Comparison of ENCODE assay signal across 33 cellular contexts in the genomic region with DNA sequence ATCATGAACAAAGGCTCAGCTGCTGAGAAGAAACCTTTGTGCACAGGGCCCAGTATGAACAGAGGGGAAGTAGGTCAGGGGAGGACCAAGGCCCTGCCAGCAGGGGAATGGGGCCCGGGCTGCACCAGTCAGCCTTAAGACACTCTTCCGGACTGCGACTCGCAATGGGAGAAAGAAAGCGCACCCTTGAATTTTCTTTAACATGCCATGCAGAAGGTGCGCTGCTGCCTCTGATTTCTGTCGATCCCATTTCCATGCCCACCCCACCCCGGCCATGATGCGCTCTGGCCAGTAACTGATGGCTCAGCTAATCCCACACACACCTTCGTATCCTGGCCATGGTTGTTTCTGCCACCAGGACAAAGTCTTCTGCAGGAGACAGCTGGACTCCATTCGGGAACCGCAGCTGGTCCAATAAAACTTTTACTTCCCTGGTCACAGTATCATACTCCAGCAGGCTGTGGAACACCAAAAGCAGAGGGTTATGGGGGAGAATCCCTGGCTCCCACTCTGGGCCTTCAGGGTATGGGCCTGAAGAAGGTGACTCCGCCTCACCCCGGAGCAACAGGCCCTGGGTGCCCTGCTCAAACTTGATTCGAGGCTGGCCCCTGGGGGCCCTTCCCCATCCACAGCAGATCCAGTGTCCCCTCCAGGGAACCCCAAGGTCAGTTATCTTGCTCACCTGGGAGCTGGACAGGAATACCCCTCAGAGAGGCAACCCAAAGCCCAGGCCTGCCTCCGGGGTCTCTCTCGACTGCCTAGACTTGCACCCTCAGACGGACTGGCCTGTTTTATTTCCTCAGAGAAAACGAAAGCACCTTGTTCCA. TPM values are rescaled to one million over a fixed set of nuclear protein-coding genes. Genes with fewer than 3 reads are reported as not detected.
DNase-seq lines count a peak whose midpoint lies in the region; ATAC-seq and TF ChIP-seq lines count a peak whose summit lies in the region.
"Had no signal": no experiment of that assay in that cellular context is flagged by ENCODE, and none has a peak within 500 bp of the region (broad histone marks: within the 10 kb centered on the region; RNA-seq: fewer than 3 reads in every experiment).

No MANE protein-coding gene starts in this region.

- peaks cover 0 to 70% (median 0%) of the 10 kb centered on the region in 3 donors for H3K36me3 ChIP-seq in Peyer's patch

- ATAC-seq in activated CD8-positive, alpha-beta T cell treated with anti-CD3 and anti-CD28 coated beads, Interleukin-2, amount 10 ng/mL, durations not matched to agents 7 days and 5 days, result no peak
- ATAC-seq in activated CD8-positive, alpha-beta T cell treated with anti-CD3 and anti-CD28 coated beads for 36 hours, result no peak
- no peak for ATAC-seq in naive thymus-derived CD8-positive, alpha-beta T cell
- no peak for ATAC-seq in GM21786 (IDR thresholded peaks at IDR 0.05; ENCODE audit: unreplicated experiment)
- ATAC-seq: activated CD4-positive, alpha-beta T cell treated with anti-CD3 and anti-CD28 coated beads for 36 hours; gastroesophageal sphincter; Panc1; sciatic nerve had no signal

- H3K27ac ChIP-seq in Peyer's patch, result no peak overlapping the region
- H3K27ac ChIP-seq: C4-2B, gastroesophageal sphincter, GM23248, hepatocyte had no signal

- H3K9me3 ChIP-seq in Peyer's patch, result no peaks in the 10 kb centered on the region
- H3K9me3 ChIP-seq: gastroesophageal sphincter had no signal

- CTCF ChIA-PET in activated CD8-positive, alpha-beta T cell treated with anti-CD3 and anti-CD28 coated beads, Interleukin-2, amount 10 ng/mL, durations not matched to agents 7 days and 5 days (lab: Charles Lee), result no interaction called here
- CTCF ChIA-PET in activated CD8-positive, alpha-beta T cell treated with anti-CD3 and anti-CD28 coated beads for 36 hours (lab: Charles Lee), result no interaction called here

- H3K27me3 Mint-ChIP-seq in activated CD8-positive, alpha-beta T cell treated with anti-CD3 and anti-CD28 coated beads, Interleukin-2, amount 10 ng/mL, durations not matched to agents 7 days and 5 days (ENCODE audit: low read depth), result no peaks in the 10 kb centered on the region
- H3K27me3 Mint-ChIP-seq in activated CD8-positive, alpha-beta T cell treated with anti-CD3 and anti-CD28 coated beads for 36 hours, result no peaks in the 10 kb centered on the region
- no peaks in the 10 kb centered on the region for H3K27me3 Mint-ChIP-seq in naive thymus-derived CD8-positive, alpha-beta T cell
- H3K27me3 Mint-ChIP-seq: activated CD4-positive, alpha-beta T cell treated with anti-CD3 and anti-CD28 coated beads for 36 hours; progenitor cell of endocrine pancreas had no signal

- H3K4me3 ChIP-seq in Peyer's patch, result no peak overlapping the region
- H3K4me3 ChIP-seq: gastroesophageal sphincter, GM23248, hepatocyte had no signal

- no peaks in the 10 kb centered on the region for H3K9me3 Mint-ChIP-seq in activated CD8-positive, alpha-beta T cell treated with anti-CD3 and anti-CD28 coated beads, Interleukin-2, amount 10 ng/mL, durations not matched to agents 7 days and 5 days (ENCODE audit: insufficient read depth)
- H3K9me3 Mint-ChIP-seq in activated CD8-positive, alpha-beta T cell treated with anti-CD3 and anti-CD28 coated beads for 36 hours, result no peaks in the 10 kb centered on the region
- H3K9me3 Mint-ChIP-seq in naive thymus-derived CD8-positive, alpha-beta T cell, result no peaks in the 10 kb centered on the region
- H3K9me3 Mint-ChIP-seq: T-helper 2 cell treated with Interferon-gamma antibody and Interleukin-4, amounts not matched to agents 5 μg/mL and 100 μg/mL, for 36 hours had no signal

- no peaks in the 10 kb centered on the region for H3K4me1 ChIP-seq in Peyer's patch
- H3K4me1 ChIP-seq: gastroesophageal sphincter had no signal

- H3K4me3 Mint-ChIP-seq in activated CD8-positive, alpha-beta T cell treated with anti-CD3 and anti-CD28 coated beads, Interleukin-2, amount 10 ng/mL, durations not matched to agents 7 days and 5 days, result no peak overlapping the region
- H3K4me3 Mint-ChIP-seq in activated CD8-positive, alpha-beta T cell treated with anti-CD3 and anti-CD28 coated beads for 36 hours, result no peak overlapping the region
- peak overlapping the region in 1 of 10 donors; percentile 14 for H3K4me3 Mint-ChIP-seq in naive thymus-derived CD8-positive, alpha-beta T cell
- H3K4me3 Mint-ChIP-seq: activated CD4-positive, alpha-beta T cell treated with anti-CD3 and anti-CD28 coated beads for 36 hours; T-helper 2 cell treated with Interferon-gamma antibody and Interleukin-4, amounts not matched to agents 5 μg/mL and 100 μg/mL, for 36 hours had no signal

- POLR2A ChIA-PET in activated CD8-positive, alpha-beta T cell treated with anti-CD3 and anti-CD28 coated beads, Interleukin-2, amount 10 ng/mL, durations not matched to agents 7 days and 5 days (lab: Charles Lee), result no interaction called here
- POLR2A ChIA-PET in activated CD8-positive, alpha-beta T cell treated with anti-CD3 and anti-CD28 coated beads for 36 hours (lab: Charles Lee), result no interaction called here
- POLR2A ChIA-PET in naive thymus-derived CD8-positive, alpha-beta T cell (lab: Charles Lee), result no interaction called here

- H3K4me1 Mint-ChIP-seq in activated CD8-positive, alpha-beta T cell treated with anti-CD3 and anti-CD28 coated beads, Interleukin-2, amount 10 ng/mL, durations not matched to agents 7 days and 5 days (ENCODE audit: low read depth), result peaks cover 4% of the 10 kb centered on the region
- peaks cover 14% of the 10 kb centered on the region for H3K4me1 Mint-ChIP-seq in activated CD8-positive, alpha-beta T cell treated with anti-CD3 and anti-CD28 coated beads for 36 hours (ENCODE audit: low read depth)
- peaks cover 0 to 40% (median 5%) of the 10 kb centered on the region in 4 donors for H3K4me1 Mint-ChIP-seq in naive thymus-derived CD8-positive, alpha-beta T cell

- intact Hi-C loops in activated CD8-positive, alpha-beta T cell treated with anti-CD3 and anti-CD28 coated beads for 36 hours (cut with micrococcal nuclease), result loop anchor here (10.0 kb wide), 1 partner anchor 55 kb away; no protein-coding TSS in a partner anchor

- no peaks in the 10 kb centered on the region for H3K27me3 ChIP-seq in Peyer's patch
- H3K27me3 ChIP-seq: gastroesophageal sphincter, hepatocyte had no signal

- H3K36me3 Mint-ChIP-seq in activated CD8-positive, alpha-beta T cell treated with anti-CD3 and anti-CD28 coated beads, Interleukin-2, amount 10 ng/mL, durations not matched to agents 7 days and 5 days (ENCODE audit: low read depth), result peaks cover 69% of the 10 kb centered on the region
- H3K36me3 Mint-ChIP-seq in activated CD8-positive, alpha-beta T cell treated with anti-CD3 and anti-CD28 coated beads for 36 hours (ENCODE audit: low read depth), result peaks cover 52% of the 10 kb centered on the region
- peaks cover 5 to 92% (median 39%) of the 10 kb centered on the region in 3 donors for H3K36me3 Mint-ChIP-seq in naive thymus-derived CD8-positive, alpha-beta T cell

- TF ChIP-seq CTCF in activated CD8-positive, alpha-beta T cell treated with anti-CD3 and anti-CD28 coated beads for 36 hours (IDR thresholded peaks at IDR 0.05), result no peak
- TF ChIP-seq CTCF in Peyer's patch (IDR thresholded peaks at IDR 0.05), result no peak

- no peak overlapping the region for H3K27ac Mint-ChIP-seq in activated CD8-positive, alpha-beta T cell treated with anti-CD3 and anti-CD28 coated beads, Interleukin-2, amount 10 ng/mL, durations not matched to agents 7 days and 5 days
- no peak overlapping the region for H3K27ac Mint-ChIP-seq in activated CD8-positive, alpha-beta T cell treated with anti-CD3 and anti-CD28 coated beads for 36 hours
- H3K27ac Mint-ChIP-seq in naive thymus-derived CD8-positive, alpha-beta T cell, result peak overlapping the region in 6 of 10 donors; percentile 13 to 89 (median 53)
- H3K27ac Mint-ChIP-seq: activated CD4-positive, alpha-beta T cell treated with anti-CD3 and anti-CD28 coated beads for 36 hours; progenitor cell of endocrine pancreas; T-helper 2 cell treated with Interferon-gamma antibody and Interleukin-4, amounts not matched to agents 5 μg/mL and 100 μg/mL, for 36 hours had no signal

- peak; percentile 14 for DNase-seq in activated CD8-positive, alpha-beta T cell treated with anti-CD3 and anti-CD28 coated beads, Interleukin-2, amount 10 ng/mL, durations not matched to agents 7 days and 5 days
- DNase-seq in activated CD8-positive, alpha-beta T cell treated with anti-CD3 and anti-CD28 coated beads for 36 hours, result no peak
- peak; percentile 17 for DNase-seq in ecto neural progenitor cell (ENCODE audit: low spot score)
- no peak for DNase-seq in naive thymus-derived CD8-positive, alpha-beta T cell
- DNase-seq in ureter (ENCODE audit: low spot score), result peak; percentile 30
- DNase-seq in Peyer's patch, result no peak
- DNase-seq in effector CD8-positive, alpha-beta T cell (lab: John Stamatoyannopoulos, UW), result no peak
- DNase-seq: 8988T; activated CD4-positive, alpha-beta T cell treated with anti-CD3 and anti-CD28 coated beads for 36 hours; activated naive CD4-positive, alpha-beta T cell; DMS79; GDM1; GM23248; Kasumi-1; mammary epithelial cell; NCI-H1436; NCI-H2081 treated with DMSO at 0.1 percent for 48 hours; NCI-H226; NCI-H69; SHP77 treated with DMSO at 0.1 percent for 48 hours; stimulated activated CD4-positive, alpha-beta T cell treated with anti-CD3 and anti-CD28 coated beads, Interleukin-4, amount 100 ng/mL, for 24 hours; trophoblast cell had no signal

- TF ChIP-seq POLR2A in Peyer's patch (IDR thresholded peaks at IDR 0.05), result no peak

RNA-seq across cellular contexts. Expression of a gene that starts 20.3 kb away (rescaled TPM):
- total RNA-seq in activated CD8-positive, alpha-beta T cell treated with anti-CD3 and anti-CD28 coated beads, Interleukin-2, amount 10 ng/mL, durations not matched to agents 7 days and 5 days, result 10 to 100 TPM; 43.9 to 47.5 TPM
- total RNA-seq in activated CD8-positive, alpha-beta T cell treated with anti-CD3 and anti-CD28 coated beads for 36 hours, result 10 to 100 TPM; 48.5 to 49.3 TPM
- 1 to 10 TPM; 5.5 to 6.6 TPM for total RNA-seq in naive thymus-derived CD8-positive, alpha-beta T cell
- polyA plus RNA-seq in naive thymus-derived CD8-positive, alpha-beta T cell, result 100 to 1,000 TPM in 1 of 3 donors, 10 to 100 TPM in 2; 13.3 to 581 (median 21.3) TPM
- 1.6 TPM for total RNA-seq in ureter
- 1 to 10 TPM in 3 of 4 donors, not detected in 1; 4.2 to 4.7 (median 4.4) TPM for total RNA-seq in Peyer's patch
- total RNA-seq: dermis microvascular lymphatic vessel endothelial cell, endothelial cell of umbilical vein, fibroblast of lung, GM23248, hepatocyte, mammary epithelial cell, progenitor cell of endocrine pancreas had no signal
- polyA plus RNA-seq: endothelial cell of umbilical vein, fibroblast of lung, GM23248, hepatocyte, mammary epithelial cell had no signal

RNA-seq across cellular contexts. Expression of a gene that starts 23.1 kb away (rescaled TPM):
- 10 to 100 TPM; 43.2 to 44.0 TPM for total RNA-seq in activated CD8-positive, alpha-beta T cell treated with anti-CD3 and anti-CD28 coated beads, Interleukin-2, amount 10 ng/mL, durations not matched to agents 7 days and 5 days
- total RNA-seq in activated CD8-positive, alpha-beta T cell treated with anti-CD3 and anti-CD28 coated beads for 36 hours, result 10 to 100 TPM; 36.7 to 40.0 TPM
- total RNA-seq in naive thymus-derived CD8-positive, alpha-beta T cell, result 10 to 100 TPM; 46.0 to 46.2 TPM
- 100 to 1,000 TPM in 1 of 3 donors, 10 to 100 TPM in 2; 74.5 to 234 (median 81.7) TPM for polyA plus RNA-seq in naive thymus-derived CD8-positive, alpha-beta T cell
- total RNA-seq in ureter (74.0 TPM), Peyer's patch (10 to 100 TPM; 19.0 to 40.9 (median 31.6) TPM)

Comparison
In these comparisons a context has a peak if more than half of its experiments do, and no peak if none do; other contexts are left out.
1. DNase-seq: peak in activated CD8-positive, alpha-beta T cell treated with anti-CD3 and anti-CD28 coated beads, Interleukin-2, amount 10 ng/mL, durations not matched to agents 7 days and 5 days (single experiment), ecto neural progenitor cell (single experiment) and ureter (single experiment); none in activated CD8-positive, alpha-beta T cell treated with anti-CD3 and anti-CD28 coated beads for 36 hours (single experiment), naive thymus-derived CD8-positive, alpha-beta T cell (0 of 10), Peyer's patch (0 of 3) and effector CD8-positive, alpha-beta T cell (single experiment).
2. H3K27ac Mint-ChIP-seq: peak in naive thymus-derived CD8-positive, alpha-beta T cell (6 of 10); none in activated CD8-positive, alpha-beta T cell treated with anti-CD3 and anti-CD28 coated beads, Interleukin-2, amount 10 ng/mL, durations not matched to agents 7 days and 5 days (single experiment) and activated CD8-positive, alpha-beta T cell treated with anti-CD3 and anti-CD28 coated beads for 36 hours (single experiment).
3. RNA of a gene that starts 20.3 kb away (total RNA-seq): 48.5 to 49.3 TPM in activated CD8-positive, alpha-beta T cell treated with anti-CD3 and anti-CD28 coated beads for 36 hours and 43.9 to 47.5 TPM in activated CD8-positive, alpha-beta T cell treated with anti-CD3 and anti-CD28 coated beads, Interleukin-2, amount 10 ng/mL, durations not matched to agents 7 days and 5 days; 5.5 to 6.6 TPM in naive thymus-derived CD8-positive, alpha-beta T cell, 4.2 to 4.7 TPM in Peyer's patch and 1.6 TPM in ureter (single experiment); every median in the first group is over 4 times any median in the second.